19 cellular contexts compared by ENCODE assay signal in the genomic region with DNA sequence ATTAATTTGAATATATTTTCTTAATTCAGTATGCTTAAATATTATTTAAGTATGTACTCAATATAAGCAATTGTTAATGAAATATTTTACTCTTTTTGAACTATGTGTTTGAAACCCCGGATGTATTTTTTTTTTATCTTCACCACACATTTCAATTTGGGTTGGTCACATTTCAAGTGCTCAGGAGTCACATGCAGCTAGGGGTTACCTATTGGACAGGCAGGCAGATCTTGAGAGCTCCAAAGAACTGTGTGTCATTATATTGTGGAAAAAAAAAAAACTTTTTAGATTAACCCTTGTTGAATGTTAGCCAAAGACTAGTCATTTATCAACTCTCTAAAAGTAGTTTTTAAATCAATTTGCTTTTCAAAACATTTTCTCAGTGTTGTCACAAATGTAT. TPM values are rescaled to one million over a fixed set of nuclear protein-coding genes. Genes with fewer than 3 reads are reported as not detected.
DNase-seq lines count a peak whose midpoint lies in the region; ATAC-seq, FAIRE-seq and TF ChIP-seq lines count a peak whose summit lies in the region.
"Had no signal": no experiment of that assay in that cellular context is flagged by ENCODE, and none has a peak within 500 bp of the region (broad histone marks: within the 10 kb centered on the region; RNA-seq: fewer than 3 reads in every experiment).

No MANE protein-coding gene starts in this region.

- no peak for TF ChIP-seq POLR2A in spleen (IDR thresholded peaks at IDR 0.05)

- no peaks in the 10 kb centered on the region for H3F3A ChIP-seq in Loucy (ENCODE audit: low read depth)

- no peaks in the 10 kb centered on the region for H3K9me3 ChIP-seq in Loucy (ENCODE audit: insufficient read depth, low read depth, low read length)
- H3K9me3 ChIP-seq in spleen: no peaks in the 10 kb centered on the region
- H3K9me3 ChIP-seq: upper lobe of right lung had no signal

- H3K4me1 ChIP-seq in Loucy (ENCODE audit: insufficient read depth, low read length, poor library complexity, severe bottlenecking): peaks cover 58% of the 10 kb centered on the region
- peaks cover 38 to 100% (median 90%) of the 10 kb centered on the region in 6 donors for H3K4me1 ChIP-seq in spleen
- H3K4me1 ChIP-seq: upper lobe of right lung had no signal

- 28 to 47% (median 34%) methylated on average over 1 of the region's 1 CpG for WGBS in spleen, 5 donors

- no peak overlapping the region for H3K27ac Mint-ChIP-seq in activated CD4-positive, alpha-beta T cell treated with anti-CD3 and anti-CD28 coated beads, Interleukin-2, amount 10 ng/mL, durations not matched to agents 24 days and 14 days
- peak overlapping the region in 1 of 2 donors; percentile 98 for H3K27ac Mint-ChIP-seq in activated naive CD4-positive, alpha-beta T cell treated with anti-CD3 and anti-CD28 coated beads, Interleukin-2, amount 50 U/mL, for 72 hours

- no peak overlapping the region for H2AFZ ChIP-seq in Loucy (ENCODE audit: low read length)
- H2AFZ ChIP-seq: PC-9 had no signal

- H3K36me3 ChIP-seq in Loucy (ENCODE audit: insufficient read depth, low read length) (peaks cover 42% of the 10 kb centered on the region; the same call in 1 of the 2 replicates), spleen (peaks cover 0 to 45% (median 4%) of the 10 kb centered on the region in 6 donors)
- H3K36me3 ChIP-seq: upper lobe of right lung had no signal

- no peaks in the 10 kb centered on the region for H3K9me2 ChIP-seq in Loucy (replicated peaks; ENCODE audit: low read depth, low read length)

- H3K4me1 Mint-ChIP-seq in activated CD4-positive, alpha-beta T cell treated with anti-CD3 and anti-CD28 coated beads, Interleukin-2, amount 10 ng/mL, durations not matched to agents 24 days and 14 days: peaks cover 88% of the 10 kb centered on the region

- H3K27me3 ChIP-seq in Loucy (ENCODE audit: insufficient read depth, low read length, poor library complexity, severe bottlenecking): no peaks in the 10 kb centered on the region
- H3K27me3 ChIP-seq in spleen (replicated peaks in 1 of 7): no peaks in the 10 kb centered on the region
- H3K27me3 ChIP-seq: upper lobe of right lung had no signal

- H3K36me3 Mint-ChIP-seq in activated CD4-positive, alpha-beta T cell treated with anti-CD3 and anti-CD28 coated beads, Interleukin-2, amount 10 ng/mL, durations not matched to agents 24 days and 14 days (ENCODE audit: low read depth): peaks cover 65% of the 10 kb centered on the region
- H3K36me3 Mint-ChIP-seq in activated naive CD4-positive, alpha-beta T cell treated with anti-CD3 and anti-CD28 coated beads, Interleukin-2, amount 50 U/mL, for 72 hours: peaks cover 23 to 69% of the 10 kb centered on the region in 2 donors

- H4K20me1 ChIP-seq in Loucy (ENCODE audit: insufficient read depth, low read length, poor library complexity, severe bottlenecking): peaks cover 3% of the 10 kb centered on the region

- no peak for TF ChIP-seq CTCF in Loucy (conservative IDR thresholded peaks at IDR 0.05; ENCODE audit: low read length)
- no peak for TF ChIP-seq CTCF in spleen (IDR thresholded peaks at IDR 0.05 in 8 of 11, conservative IDR thresholded peaks at IDR 0.05 in 3 of 11)

- H3K4me3 ChIP-seq in Loucy (ENCODE audit: low read length, poor library complexity, severe bottlenecking): no peak overlapping the region
- H3K4me3 ChIP-seq in spleen: no peak overlapping the region
- H3K4me3 ChIP-seq: PC-9, upper lobe of right lung had no signal

- peaks cover 97% of the 10 kb centered on the region for H3K79me2 ChIP-seq in Loucy (ENCODE audit: insufficient read depth, low read length)

- H3K27me3 Mint-ChIP-seq in activated CD4-positive, alpha-beta T cell treated with anti-CD3 and anti-CD28 coated beads, Interleukin-2, amount 10 ng/mL, durations not matched to agents 24 days and 14 days: no peaks in the 10 kb centered on the region

- ATAC-seq in activated naive CD4-positive, alpha-beta T cell treated with anti-CD3 and anti-CD28 coated beads, Interleukin-2, amount 50 U/mL, for 72 hours: peak; percentile 23 to 29
- no peak for ATAC-seq in GM19463 (IDR thresholded peaks at IDR 0.05; ENCODE audit: unreplicated experiment)
- ATAC-seq: SK-N-SH treated with all-trans-retinoic acid at 6 μM for 48 hours had no signal

- intact Hi-C loops in activated CD4-positive, alpha-beta T cell treated with anti-CD3 and anti-CD28 coated beads, Interleukin-2, amount 10 ng/mL, durations not matched to agents 24 days and 14 days (cut with micrococcal nuclease): loop anchor here (1.0 kb wide), 1 partner anchor 9 kb away; no protein-coding TSS in a partner anchor
- intact Hi-C loops in spleen (cut with DNase I; ENCODE audit: low total_unique reads): no loop called here

- H3K4me2 ChIP-seq in Loucy (ENCODE audit: low read depth, low read length, poor library complexity, severe bottlenecking): peak overlapping the region; percentile 5
- H3K4me2 ChIP-seq: PC-9 had no signal

- H3K4me3 Mint-ChIP-seq in activated CD4-positive, alpha-beta T cell treated with anti-CD3 and anti-CD28 coated beads, Interleukin-2, amount 10 ng/mL, durations not matched to agents 24 days and 14 days: peak overlapping the region; percentile 80

- peak; percentile 71 for DNase-seq in activated CD4-positive, alpha-beta T cell treated with anti-CD3 and anti-CD28 coated beads, Interleukin-2, amount 10 ng/mL, durations not matched to agents 24 days and 14 days
- DNase-seq in activated CD4-positive, alpha-beta T cell treated with anti-CD3 and anti-CD28 coated beads for 4 hours: no peak
- no peak for DNase-seq in activated naive CD4-positive, alpha-beta T cell treated with anti-CD3 and anti-CD28 coated beads, Interleukin-2, amount 50 U/mL, for 72 hours (ENCODE audit: low spot score in 2 of 2)
- DNase-seq in spleen (no peak), foreskin melanocyte (no peak), frontal cortex (ENCODE audit: low spot score in 2 of 2) (no peak)
- DNase-seq: amniotic stem cell, NCI-H2081, NCI-H524, PC-9, posterior cingulate gyrus, upper lobe of right lung had no signal

- peak overlapping the region in 7 of 8 donors; percentile 0 to 92 (median 84) for H3K27ac ChIP-seq in spleen
- H3K27ac ChIP-seq: C4-2B, PC-9 had no signal

- H3K9me3 Mint-ChIP-seq in activated CD4-positive, alpha-beta T cell treated with anti-CD3 and anti-CD28 coated beads, Interleukin-2, amount 10 ng/mL, durations not matched to agents 24 days and 14 days: no peaks in the 10 kb centered on the region
- H3K9me3 Mint-ChIP-seq in activated naive CD4-positive, alpha-beta T cell treated with anti-CD3 and anti-CD28 coated beads, Interleukin-2, amount 50 U/mL, for 72 hours: no peaks in the 10 kb centered on the region

- no peak overlapping the region for H3K9ac ChIP-seq in Loucy (ENCODE audit: low read depth, low read length, poor library complexity, severe bottlenecking)

- no peak for FAIRE-seq in frontal cortex (lab: Jason Lieb, UNC)

RNA-seq across cellular contexts. Expression of a gene that starts 37.2 kb away (rescaled TPM):
- 282 and 292 TPM in 2 replicates for total RNA-seq in activated CD4-positive, alpha-beta T cell treated with anti-CD3 and anti-CD28 coated beads, Interleukin-2, amount 10 ng/mL, durations not matched to agents 24 days and 14 days
- 100 to 1,000 TPM; 208 to 327 TPM for total RNA-seq in activated naive CD4-positive, alpha-beta T cell treated with anti-CD3 and anti-CD28 coated beads, Interleukin-2, amount 50 U/mL, for 72 hours
- total RNA-seq in spleen (100 to 1,000 TPM; 212 to 389 (median 260) TPM), frontal cortex (1.2 TPM)
- 10 to 100 TPM; 36.4 to 39.2 (median 37.9) TPM for polyA plus RNA-seq in spleen
- total RNA-seq: A172, fibroblast of villous mesenchyme, myocyte, PC-9 had no signal

Comparison
In these comparisons a context has a peak if more than half of its experiments do, and no peak if none do; other contexts are left out.
1. RNA of a gene that starts 37.2 kb away (total RNA-seq): 208 to 327 TPM in activated naive CD4-positive, alpha-beta T cell treated with anti-CD3 and anti-CD28 coated beads, Interleukin-2, amount 50 U/mL, for 72 hours, 282 to 292 TPM in activated CD4-positive, alpha-beta T cell treated with anti-CD3 and anti-CD28 coated beads, Interleukin-2, amount 10 ng/mL, durations not matched to agents 24 days and 14 days and 212 to 389 TPM in spleen; 1.2 TPM in frontal cortex (single experiment); every median in the first group is over 10 times any median in the second.